Comparison of ENCODE assay signal across 15 cellular contexts in the genomic region with DNA sequence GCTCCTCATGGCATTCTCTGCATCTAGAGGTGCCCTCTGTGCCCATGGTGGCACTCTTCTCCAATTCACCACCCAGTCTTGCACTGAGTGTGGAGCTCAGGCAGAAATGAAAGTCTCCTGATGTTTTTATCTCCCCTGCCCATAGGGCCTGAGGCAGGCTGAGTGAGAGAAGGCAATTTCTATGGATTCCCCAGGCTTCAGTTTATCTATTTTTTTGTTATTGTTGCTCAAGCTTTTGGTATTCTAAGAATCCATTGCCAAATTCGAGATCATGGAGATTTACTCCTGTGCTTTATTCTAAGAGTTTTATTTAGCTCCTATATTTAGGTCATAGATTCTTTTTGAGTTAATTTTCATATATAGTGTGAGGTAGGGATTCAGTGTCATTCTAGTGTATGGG. TPM values are rescaled to one million over a fixed set of nuclear protein-coding genes. Genes with fewer than 3 reads are reported as not detected.
DNase-seq lines count a peak whose midpoint lies in the region; ATAC-seq, FAIRE-seq and TF ChIP-seq lines count a peak whose summit lies in the region.
"Had no signal": no experiment of that assay in that cellular context is flagged by ENCODE, and none has a peak within 500 bp of the region (broad histone marks: within the 10 kb centered on the region; RNA-seq: fewer than 3 reads in every experiment).

No MANE protein-coding gene starts in this region.

- peaks cover 5% of the 10 kb centered on the region; the same call in 1 of the 2 replicates for H3K9me3 ChIP-seq in SK-N-SH
- H3K9me3 ChIP-seq in mesodermal cell (ENCODE audit: control insufficient read depth, low read length), result no peaks in the 10 kb centered on the region
- no peaks in the 10 kb centered on the region for H3K9me3 ChIP-seq in aorta (ENCODE audit: control insufficient read depth, low read length)
- no peaks in the 10 kb centered on the region for H3K9me3 ChIP-seq in small intestine (ENCODE audit: control insufficient read depth, low read depth)
- H3K9me3 ChIP-seq: thyroid gland had no signal

- ATAC-seq in SK-N-SH treated with all-trans-retinoic acid at 6 μM for 48 hours, result no peak
- ATAC-seq in aorta (ENCODE audit: low FRiP score), result no peak

- H3K4me3 ChIP-seq in SK-N-SH (ENCODE audit: low read depth in 2 of 2, low read length in 1 of 2) (no peak overlapping the region), mesodermal cell (ENCODE audit: extremely low read depth, insufficient read depth, low read length, poor library complexity, severe bottlenecking) (no peak overlapping the region), aorta (ENCODE audit: low read length in 2 of 2) (no peak overlapping the region), small intestine (ENCODE audit: low read depth in 1 of 2, low read length in 2 of 2) (no peak overlapping the region)
- H3K4me3 ChIP-seq: thyroid gland had no signal

- H3K36me3 Mint-ChIP-seq in activated T-cell treated with anti-CD3 and anti-CD28 coated beads, Interleukin-2, amount 50 U/mL, for 24 hours (ENCODE audit: low read depth), result peaks cover 32% of the 10 kb centered on the region

- H3K9me3 Mint-ChIP-seq in activated T-cell treated with anti-CD3 and anti-CD28 coated beads, Interleukin-2, amount 50 U/mL, for 24 hours, result no peaks in the 10 kb centered on the region

- H3K4me3 Mint-ChIP-seq in activated T-cell treated with anti-CD3 and anti-CD28 coated beads, Interleukin-2, amount 50 U/mL, for 24 hours, result no peak overlapping the region
- H3K4me3 Mint-ChIP-seq: CD4-positive, CD25-positive, alpha-beta regulatory T cell; neural crest cell had no signal

- no peak for TF ChIP-seq POLR2A in GM12891 (IDR thresholded peaks at IDR 0.05; ENCODE audit: low read depth, low read length)

- no peak for TF ChIP-seq EP300 in SK-N-SH (IDR thresholded peaks at IDR 0.05; ENCODE audit: borderline replicate concordance in 1 of 2, low read depth in 1 of 2, low read length in 1 of 2)

- CTCF ChIA-PET in SK-N-SH (lab: Yijun Ruan, JAX), result interaction anchor here (0.9 to 7.9 kb wide), 11 partner anchors 8 to 143 kb away, joined by 3 to 101 read pairs (median 4); a partner anchor contains a TSS

- 37% methylated on average over 1 of the region's 1 CpG for WGBS in SK-N-SH (ENCODE audit: low lambda C conversion rate)
- WGBS in mesodermal cell (ENCODE audit: insufficient coverage in 2 of 2), 2 experiments, result no CpG with 5 or more reads among the region's 1 CpG
- 30 to 33% methylated on average over 1 of the region's 1 CpG for WGBS in aorta, 2 donors
- 65 to 79% (median 76%) methylated on average over 1 of the region's 1 CpG for WGBS in small intestine, 3 donors

- DNase-seq in SK-N-SH (no peak), fibroblast of peridontal ligament (ENCODE audit: extremely low read depth) (peak; percentile 59), aorta (no peak), small intestine (no peak), GM12891 (ENCODE audit: insufficient read length, low spot score) (no peak)
- no peak for DNase-seq in activated T-cell treated with anti-CD3 and anti-CD28 coated beads, Interleukin-2, amount 50 U/mL, for 24 hours
- DNase-seq: activated CD4-positive, CD25-positive, alpha-beta regulatory T cell; CD4-positive, CD25-positive, alpha-beta regulatory T cell; DND-41; NCI-H2081; thyroid gland had no signal

- intact Hi-C loops in aorta (cut with DNase I), result loop anchor here in 1 of 2 donors (5.0 to 10.0 kb wide), 3 partner anchors 40 to 327 kb away; a partner anchor contains a TSS

- H3K4me1 ChIP-seq in SK-N-SH (ENCODE audit: control insufficient read depth in 1 of 2, insufficient read depth in 2 of 2, low read depth in 1 of 2, low read length in 1 of 2) (peaks cover 35 to 65% of the 10 kb centered on the region in 2 experiments), mesodermal cell (ENCODE audit: control insufficient read depth, insufficient read depth, low read length, poor library complexity, severe bottlenecking) (peaks cover 21% of the 10 kb centered on the region), aorta (ENCODE audit: control insufficient read depth in 1 of 2, insufficient read depth in 2 of 2, low read length in 2 of 2) (peaks cover 0 to 3% of the 10 kb centered on the region in 2 donors), small intestine (ENCODE audit: control insufficient read depth in 2 of 2, insufficient read depth in 1 of 2, low read depth in 1 of 2, low read length in 1 of 2) (peaks cover 0 to 3% of the 10 kb centered on the region in 2 donors)

- H3K27ac Mint-ChIP-seq in activated T-cell treated with anti-CD3 and anti-CD28 coated beads, Interleukin-2, amount 50 U/mL, for 24 hours, result no peak overlapping the region
- H3K27ac Mint-ChIP-seq: CD4-positive, CD25-positive, alpha-beta regulatory T cell had no signal

- H2AFZ ChIP-seq in SK-N-SH (ENCODE audit: low read depth), result no peak overlapping the region

- TF ChIP-seq CTCF in SK-N-SH (IDR thresholded peaks at IDR 0.05), result no peak

- peak overlapping the region; percentile 76 to 99; a peak in 3 of 4 replicates for H3K27ac ChIP-seq in SK-N-SH (ENCODE audit: low read depth in 2 of 2, low read length in 1 of 2)
- H3K27ac ChIP-seq in mesodermal cell (ENCODE audit: low read depth, low read length, severe bottlenecking), result peak overlapping the region; percentile 47
- peak overlapping the region; percentile 69 to 95 for H3K27ac ChIP-seq in aorta (ENCODE audit: low read depth in 1 of 2, low read length in 2 of 2)
- peak overlapping the region in 1 of 2 donors; percentile 52 for H3K27ac ChIP-seq in small intestine (ENCODE audit: low read depth in 1 of 2, low read length in 1 of 2)
- H3K27ac ChIP-seq: 22Rv1 had no signal

- H3K79me2 ChIP-seq in SK-N-SH (ENCODE audit: insufficient read depth), result no peaks in the 10 kb centered on the region

- no peak for TF ChIP-seq RAD21 in SK-N-SH (IDR thresholded peaks at IDR 0.05; ENCODE audit: low read length)

- H3K4me2 ChIP-seq in SK-N-SH, result no peak overlapping the region

- no peaks in the 10 kb centered on the region for H3K27me3 Mint-ChIP-seq in activated T-cell treated with anti-CD3 and anti-CD28 coated beads, Interleukin-2, amount 50 U/mL, for 24 hours

- FAIRE-seq in small intestine (lab: Jason Lieb, UNC) (no peak), GM12891 (lab: Jason Lieb, UNC) (no peak)

- POLR2A ChIA-PET in SK-N-SH (lab: Yijun Ruan, JAX), result interaction anchor here (1.4 to 1.8 kb wide), 2 partner anchors 8 to 14 kb away, joined by 4 to 10 read pairs; no protein-coding TSS in a partner anchor

- peaks cover 16% of the 10 kb centered on the region for H3F3A ChIP-seq in SK-N-SH (replicated peaks; ENCODE audit: insufficient read depth)

- no peaks in the 10 kb centered on the region for H3K9me2 ChIP-seq in SK-N-SH

- peaks cover 18% of the 10 kb centered on the region for H3K4me1 Mint-ChIP-seq in activated T-cell treated with anti-CD3 and anti-CD28 coated beads, Interleukin-2, amount 50 U/mL, for 24 hours (ENCODE audit: low read depth)

- H3K36me3 ChIP-seq in SK-N-SH (replicated peaks in 1 of 2; ENCODE audit: control insufficient read depth in 1 of 2, insufficient read depth in 2 of 2, low read length in 1 of 2) (no peaks in the 10 kb centered on the region), mesodermal cell (ENCODE audit: control insufficient read depth, insufficient read depth, low read length) (peaks cover 34% of the 10 kb centered on the region), aorta (ENCODE audit: control insufficient read depth in 1 of 2, insufficient read depth in 2 of 2, low read length in 1 of 2) (no peaks in the 10 kb centered on the region), small intestine (ENCODE audit: control insufficient read depth in 2 of 2, insufficient read depth in 2 of 2, low read length in 2 of 2) (no peaks in the 10 kb centered on the region)
- H3K36me3 ChIP-seq: thyroid gland had no signal

- no peaks in the 10 kb centered on the region for H4K20me1 ChIP-seq in SK-N-SH (ENCODE audit: insufficient read depth)

- no peak overlapping the region for H3K9ac ChIP-seq in SK-N-SH

- no peaks in the 10 kb centered on the region for H3K27me3 ChIP-seq in SK-N-SH (ENCODE audit: insufficient read depth)
- H3K27me3 ChIP-seq in aorta (ENCODE audit: control insufficient read depth in 1 of 2, insufficient read depth in 2 of 2, low read length in 1 of 2), result no peaks in the 10 kb centered on the region
- no peaks in the 10 kb centered on the region for H3K27me3 ChIP-seq in small intestine (ENCODE audit: control insufficient read depth in 2 of 2, insufficient read depth in 2 of 2, low read length in 2 of 2)
- H3K27me3 ChIP-seq: thyroid gland had no signal

TF ChIP-seq in SK-N-SH, 30 proteins besides CTCF, POLR2A, EP300 and RAD21:
- TF ChIP-seq RFX5 (IDR thresholded peaks at IDR 0.05; ENCODE audit: low read length), result no peak
- TF ChIP-seq POLR2AphosphoS5 (IDR thresholded peaks at IDR 0.05; ENCODE audit: low read depth, low read length), result no peak
- TF ChIP-seq JUND (IDR thresholded peaks at IDR 0.05), result no peak
- TF ChIP-seq NRF1 (IDR thresholded peaks at IDR 0.05; ENCODE audit: low read depth, low read length), result no peak

TF ChIP-seq in SK-N-SH treated with all-trans-retinoic acid at 6 μM for 48 hours, 23 proteins besides CTCF, POLR2A, EP300 and RAD21 (continues in another document):
- no peak for TF ChIP-seq ISL1 (CRISPR knock-in tag; IDR thresholded peaks at IDR 0.05)
- no peak for TF ChIP-seq ARNTL (CRISPR knock-in tag; IDR thresholded peaks at IDR 0.05; ENCODE audit: borderline replicate concordance, low read depth)
- no peak for TF ChIP-seq OSR1 (CRISPR knock-in tag; IDR thresholded peaks at IDR 0.05)

TF ChIP-seq in GM12891, 5 proteins besides CTCF, POLR2A, EP300 and RAD21:
- TF ChIP-seq POLR2AphosphoS5 (IDR thresholded peaks at IDR 0.05; ENCODE audit: low read depth, low read length), result no peak
- no peak for TF ChIP-seq PAX5 (IDR thresholded peaks at IDR 0.05; ENCODE audit: insufficient read depth, low read length, severe bottlenecking)
- no peak for TF ChIP-seq POU2F2 (IDR thresholded peaks at IDR 0.05; ENCODE audit: low read depth, low read length)
- no peak for TF ChIP-seq TAF1 (IDR thresholded peaks at IDR 0.05; ENCODE audit: low read depth, low read length)
- no peak for TF ChIP-seq SPI1 (IDR thresholded peaks at IDR 0.05; ENCODE audit: low read depth, low read length)
TF ChIP-seq in GM12891: peak in this region for 0.

RNA-seq across cellular contexts. Expression of a gene that starts 40.7 kb away (rescaled TPM):
- polyA plus RNA-seq in SK-N-SH (2012; rRNA removed) (0.72 and 1.3 TPM in 2 replicates), aorta (1 to 10 TPM; 1.0 to 1.2 TPM), small intestine (1 to 10 TPM in 2 of 3 donors, not detected in 1; 1.1 to 8.8 TPM)
- 0.91 and 1.8 TPM in 2 replicates for polyA plus RNA-seq in SK-N-SH (2012; cell fraction: cytosol; rRNA removed)
- 0.81 and 1.2 TPM in 2 replicates for polyA plus RNA-seq in SK-N-SH (2012; cell fraction: nucleus; rRNA removed)
- polyA plus RNA-seq in mesodermal cell (2013, experiment 1 of 2), result 118 TPM
- 97.8 TPM for polyA plus RNA-seq in mesodermal cell (2013, experiment 2 of 2)
- 10 to 100 TPM; 34.8 to 44.9 TPM for total RNA-seq in aorta
- polyA plus RNA-seq in GM12891 (2012; ENCODE audit: low read depth, missing spikeins), result 1.1 TPM
